Comparison of ENCODE assay signal across 12 cellular contexts in the genomic region with DNA sequence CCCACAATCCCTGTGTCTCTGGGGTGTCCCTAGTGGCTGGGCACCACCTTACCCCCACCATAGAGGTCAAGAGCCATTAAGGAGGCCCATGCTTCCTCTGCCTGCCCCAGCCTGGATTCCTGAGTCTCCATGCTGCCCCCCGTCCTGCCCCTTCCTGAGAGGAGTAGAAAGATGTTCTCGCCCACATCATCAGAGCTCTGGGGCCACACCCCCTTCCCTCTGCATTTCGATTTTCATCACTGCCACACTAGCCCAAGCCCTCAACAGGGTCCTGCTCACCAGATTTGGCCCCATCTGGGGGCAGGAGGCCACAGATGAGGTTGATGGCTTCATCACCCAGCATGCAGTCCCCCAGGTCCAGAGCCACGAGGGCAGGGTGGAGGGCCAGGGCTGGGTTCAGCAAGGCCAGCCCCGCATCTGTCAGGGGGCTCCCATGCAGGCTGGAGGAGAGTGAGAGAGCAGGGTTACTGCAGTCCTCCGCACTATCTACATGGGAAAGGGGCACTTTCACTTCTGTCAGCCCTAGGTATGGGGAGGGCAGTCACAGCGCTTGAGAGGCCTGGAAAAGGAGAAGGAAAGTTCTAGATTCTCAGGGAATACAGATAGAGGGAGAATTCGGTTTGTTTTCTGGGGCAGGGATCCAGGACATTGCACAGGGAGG. TPM values are rescaled to one million over a fixed set of nuclear protein-coding genes. Genes with fewer than 3 reads are reported as not detected.
DNase-seq lines count a peak whose midpoint lies in the region; ATAC-seq and TF ChIP-seq lines count a peak whose summit lies in the region.
"Had no signal": no experiment of that assay in that cellular context is flagged by ENCODE, and none has a peak within 500 bp of the region (broad histone marks: within the 10 kb centered on the region; RNA-seq: fewer than 3 reads in every experiment).

No MANE protein-coding gene starts in this region.

- no peaks in the 10 kb centered on the region for H3K9me3 ChIP-seq in mesenchymal stem cell (ENCODE audit: control insufficient read depth, low read length)
- H3K9me3 ChIP-seq in sigmoid colon, result no peaks in the 10 kb centered on the region
- no peaks in the 10 kb centered on the region for H3K9me3 ChIP-seq in right atrium auricular region
- H3K9me3 ChIP-seq: MG63, neutrophil had no signal

- H4K8ac ChIP-seq in mesenchymal stem cell (ENCODE audit: low read length), result peak overlapping the region; percentile 20

- DNase-seq in stimulated activated naive CD8-positive, alpha-beta T cell treated with anti-CD3 and anti-CD28 coated beads, Interleukin-15, Interleukin-2, amounts not matched to agents 100 U/mL and 50 U/mL, for 24 hours, result no peak
- DNase-seq in activated T-helper 2 cell treated with anti-CD3 and anti-CD28 coated beads, Interferon-gamma antibody, Interleukin-2, Interleukin-4, amounts not matched to agents 10 μg/mL and 5 μg/mL and 100 μg/mL, durations not matched to agents 14 hours and 24 hours and 36 hours (ENCODE audit: low spot score), result no peak
- DNase-seq in mesenchymal stem cell, result no peak
- no peak for DNase-seq in sigmoid colon
- DNase-seq in stimulated activated naive CD4-positive, alpha-beta T cell treated with Interleukin-2 at 50 U/mL for 16 hours (lab: John Stamatoyannopoulos, UW), result no peak
- DNase-seq in right atrium auricular region (ENCODE audit: low spot score), result no peak
- DNase-seq: MG63 had no signal

- H2BK5ac ChIP-seq in mesenchymal stem cell (ENCODE audit: low read depth, low read length, poor library complexity, severe bottlenecking), result no peak overlapping the region

- H3K36me3 ChIP-seq in mesenchymal stem cell (ENCODE audit: control insufficient read depth in 1 of 2, insufficient read depth in 2 of 2, low read depth in 1 of 2, low read length in 2 of 2), result peaks cover 52 to 53% of the 10 kb centered on the region in 2 experiments
- peaks cover 20 to 52% (median 38%) of the 10 kb centered on the region in 4 donors for H3K36me3 ChIP-seq in sigmoid colon
- peaks cover 44% of the 10 kb centered on the region for H3K36me3 ChIP-seq in right atrium auricular region
- H3K36me3 ChIP-seq: MG63 had no signal

- no peak overlapping the region for H3K18ac ChIP-seq in mesenchymal stem cell (ENCODE audit: low read depth in 1 of 2, low read length in 2 of 2)

- H3K36me3 Mint-ChIP-seq in stimulated activated naive CD8-positive, alpha-beta T cell treated with anti-CD3 and anti-CD28 coated beads, Interleukin-15, Interleukin-2, amounts not matched to agents 100 ng/mL and 50 ng/mL, for 24 hours (ENCODE audit: low read depth), result peaks cover 25% of the 10 kb centered on the region
- peaks cover 35% of the 10 kb centered on the region for H3K36me3 Mint-ChIP-seq in activated T-helper 2 cell treated with anti-CD3 and anti-CD28 coated beads, Interferon-gamma antibody, Interleukin-2, Interleukin-4, amounts not matched to agents 10 μg/mL and 5 μg/mL and 100 μg/mL, durations not matched to agents 14 hours and 24 hours and 36 hours (ENCODE audit: low read depth)

- ATAC-seq in stimulated activated naive CD8-positive, alpha-beta T cell treated with anti-CD3 and anti-CD28 coated beads, Interleukin-15, Interleukin-2, amounts not matched to agents 100 U/mL and 50 U/mL, for 24 hours, result no peak
- ATAC-seq in GM19035 (IDR thresholded peaks at IDR 0.05; ENCODE audit: unreplicated experiment), result no peak
- ATAC-seq: activated CD4-positive, CD25-positive, alpha-beta regulatory T cell treated with anti-CD3 and anti-CD28 coated beads, Interleukin-2, amount 50 U/mL, for 24 hours had no signal

- no peak overlapping the region for H2AFZ ChIP-seq in mesenchymal stem cell (ENCODE audit: low read depth, low read length)

- TF ChIP-seq EP300 in sigmoid colon (IDR thresholded peaks at IDR 0.05), result no peak

- H3K14ac ChIP-seq in mesenchymal stem cell (ENCODE audit: low read length in 2 of 2), result no peak overlapping the region

- peaks cover 16% of the 10 kb centered on the region for H3K4me1 ChIP-seq in mesenchymal stem cell (ENCODE audit: control insufficient read depth, insufficient read depth, low read depth, low read length)
- peaks cover 0 to 25% (median 22%) of the 10 kb centered on the region in 4 donors for H3K4me1 ChIP-seq in sigmoid colon
- peaks cover 0 to 45% of the 10 kb centered on the region in 2 donors for H3K4me1 ChIP-seq in right atrium auricular region

- peaks cover 13% of the 10 kb centered on the region for H3K27me3 Mint-ChIP-seq in stimulated activated naive CD8-positive, alpha-beta T cell treated with anti-CD3 and anti-CD28 coated beads, Interleukin-15, Interleukin-2, amounts not matched to agents 100 ng/mL and 50 ng/mL, for 24 hours
- H3K27me3 Mint-ChIP-seq in activated T-helper 2 cell treated with anti-CD3 and anti-CD28 coated beads, Interferon-gamma antibody, Interleukin-2, Interleukin-4, amounts not matched to agents 10 μg/mL and 5 μg/mL and 100 μg/mL, durations not matched to agents 14 hours and 24 hours and 36 hours (ENCODE audit: low read depth), result peaks cover 17% of the 10 kb centered on the region

- H3K4me3 Mint-ChIP-seq in stimulated activated naive CD8-positive, alpha-beta T cell treated with anti-CD3 and anti-CD28 coated beads, Interleukin-15, Interleukin-2, amounts not matched to agents 100 ng/mL and 50 ng/mL, for 24 hours, result peak overlapping the region; percentile 74
- peak overlapping the region; percentile 67 for H3K4me3 Mint-ChIP-seq in activated T-helper 2 cell treated with anti-CD3 and anti-CD28 coated beads, Interferon-gamma antibody, Interleukin-2, Interleukin-4, amounts not matched to agents 10 μg/mL and 5 μg/mL and 100 μg/mL, durations not matched to agents 14 hours and 24 hours and 36 hours (ENCODE audit: low read depth)

- H2BK12ac ChIP-seq in mesenchymal stem cell (ENCODE audit: low read length in 2 of 2), result no peak overlapping the region

- H3K27ac ChIP-seq in mesenchymal stem cell (ENCODE audit: low read length, poor library complexity, severe bottlenecking) (no peak overlapping the region), sigmoid colon (no peak overlapping the region), right atrium auricular region (no peak overlapping the region)
- H3K27ac ChIP-seq: epithelial cell of prostate, neutrophil had no signal

- H3K23ac ChIP-seq in mesenchymal stem cell (ENCODE audit: low read length in 2 of 2), result no peak overlapping the region

- H3K79me1 ChIP-seq in mesenchymal stem cell (replicated peaks; ENCODE audit: low read length, poor library complexity, severe bottlenecking), result peaks cover 9% of the 10 kb centered on the region

- H3K4me1 Mint-ChIP-seq in stimulated activated naive CD8-positive, alpha-beta T cell treated with anti-CD3 and anti-CD28 coated beads, Interleukin-15, Interleukin-2, amounts not matched to agents 100 ng/mL and 50 ng/mL, for 24 hours (ENCODE audit: low read depth), result peaks cover 8% of the 10 kb centered on the region
- H3K4me1 Mint-ChIP-seq in activated T-helper 2 cell treated with anti-CD3 and anti-CD28 coated beads, Interferon-gamma antibody, Interleukin-2, Interleukin-4, amounts not matched to agents 10 μg/mL and 5 μg/mL and 100 μg/mL, durations not matched to agents 14 hours and 24 hours and 36 hours (ENCODE audit: low read depth), result peaks cover 10% of the 10 kb centered on the region

- no peak overlapping the region for H3K4ac ChIP-seq in mesenchymal stem cell (ENCODE audit: low read depth in 1 of 2, low read length in 2 of 2)

- no peak overlapping the region for H3K4me2 ChIP-seq in mesenchymal stem cell (ENCODE audit: low read length, poor library complexity, severe bottlenecking)

- intact Hi-C loops in activated T-helper 2 cell treated with anti-CD3 and anti-CD28 coated beads, Interferon-gamma antibody, Interleukin-2, Interleukin-4, amounts not matched to agents 10 μg/mL and 5 μg/mL and 100 μg/mL, durations not matched to agents 14 hours and 24 hours and 36 hours (cut with micrococcal nuclease), result no loop called here
- intact Hi-C loops in sigmoid colon (cut with DNase I), result loop anchor here (5.0 kb wide), 3 partner anchors 141 to 281 kb away; a partner anchor contains a TSS

- H3K4me3 ChIP-seq in mesenchymal stem cell (ENCODE audit: insufficient read depth in 1 of 2, low read depth in 1 of 2, low read length in 2 of 2) (peak overlapping the region in 1 of 2 experiments; percentile 76), sigmoid colon (no peak overlapping the region), right atrium auricular region (no peak overlapping the region)
- H3K4me3 ChIP-seq: MG63 had no signal

- H4K91ac ChIP-seq in mesenchymal stem cell (ENCODE audit: low read length), result no peak overlapping the region

- no peak overlapping the region for H3K27ac Mint-ChIP-seq in stimulated activated naive CD8-positive, alpha-beta T cell treated with anti-CD3 and anti-CD28 coated beads, Interleukin-15, Interleukin-2, amounts not matched to agents 100 ng/mL and 50 ng/mL, for 24 hours
- H3K27ac Mint-ChIP-seq in activated T-helper 2 cell treated with anti-CD3 and anti-CD28 coated beads, Interferon-gamma antibody, Interleukin-2, Interleukin-4, amounts not matched to agents 10 μg/mL and 5 μg/mL and 100 μg/mL, durations not matched to agents 14 hours and 24 hours and 36 hours, result no peak overlapping the region

- TF ChIP-seq POLR2A in sigmoid colon (IDR thresholded peaks at IDR 0.05), result no peak

- WGBS in mesenchymal stem cell, result 82% methylated on average over 8 of the region's 8 CpGs
- WGBS in sigmoid colon, 2 donors, result 55 to 75% methylated on average over 8 of the region's 8 CpGs

- H3K27me3 ChIP-seq in mesenchymal stem cell (ENCODE audit: control insufficient read depth in 1 of 2, insufficient read depth in 1 of 2, low read length in 2 of 2) (peaks cover 0 to 19% of the 10 kb centered on the region in 2 experiments), sigmoid colon (peaks cover 0 to 14% (median 0%) of the 10 kb centered on the region in 3 donors), right atrium auricular region (no peaks in the 10 kb centered on the region)
- H3K27me3 ChIP-seq: MG63 had no signal

- peak overlapping the region; percentile 67 for H3K9ac ChIP-seq in mesenchymal stem cell (ENCODE audit: low read length)

- TF ChIP-seq CTCF in sigmoid colon (IDR thresholded peaks at IDR 0.05) (no peak), right atrium auricular region (IDR thresholded peaks at IDR 0.05) (no peak)

- H2BK15ac ChIP-seq in mesenchymal stem cell (ENCODE audit: low read depth, poor library complexity, severe bottlenecking), result no peak overlapping the region

- H3K9me3 Mint-ChIP-seq in stimulated activated naive CD8-positive, alpha-beta T cell treated with anti-CD3 and anti-CD28 coated beads, Interleukin-15, Interleukin-2, amounts not matched to agents 100 ng/mL and 50 ng/mL, for 24 hours, result no peaks in the 10 kb centered on the region
- H3K9me3 Mint-ChIP-seq in activated T-helper 2 cell treated with anti-CD3 and anti-CD28 coated beads, Interferon-gamma antibody, Interleukin-2, Interleukin-4, amounts not matched to agents 10 μg/mL and 5 μg/mL and 100 μg/mL, durations not matched to agents 14 hours and 24 hours and 36 hours, result no peaks in the 10 kb centered on the region

- no peak overlapping the region for H2BK120ac ChIP-seq in mesenchymal stem cell (ENCODE audit: low read depth, low read length)

- no peak overlapping the region for H2AK5ac ChIP-seq in mesenchymal stem cell (ENCODE audit: low read length, severe bottlenecking)

RNA-seq across cellular contexts. Expression of a gene that starts 1.5 kb away (rescaled TPM):
- 0.11 and 0.21 TPM in 2 replicates for total RNA-seq in activated T-helper 2 cell treated with anti-CD3 and anti-CD28 coated beads, Interferon-gamma antibody, Interleukin-2, Interleukin-4, amounts not matched to agents 10 μg/mL and 5 μg/mL and 100 μg/mL, durations not matched to agents 14 hours and 24 hours and 36 hours
- polyA plus RNA-seq in mesenchymal stem cell (2013, experiment 1 of 2), result 0.44 TPM
- 0.52 TPM for polyA plus RNA-seq in mesenchymal stem cell (2013, experiment 2 of 2)
- total RNA-seq in sigmoid colon (1 to 10 TPM in 2 of 4 donors, under 1 TPM in 2; 0.33 to 1.1 (median 0.72) TPM), right atrium auricular region (under 1 TPM; 0.41 to 0.90 TPM)
- polyA plus RNA-seq in sigmoid colon, result under 1 TPM in 1 of 3 donors, not detected in 2; 0.47 TPM

RNA-seq across cellular contexts. Expression of a gene that starts 8.1 kb away (rescaled TPM):
- total RNA-seq in activated T-helper 2 cell treated with anti-CD3 and anti-CD28 coated beads, Interferon-gamma antibody, Interleukin-2, Interleukin-4, amounts not matched to agents 10 μg/mL and 5 μg/mL and 100 μg/mL, durations not matched to agents 14 hours and 24 hours and 36 hours, result 51.7 and 59.0 TPM in 2 replicates
- polyA plus RNA-seq in mesenchymal stem cell (2013, experiment 1 of 2), result 171 TPM
- polyA plus RNA-seq in mesenchymal stem cell (2013, experiment 2 of 2), result 170 TPM
- total RNA-seq in sigmoid colon (10 to 100 TPM; 58.4 to 74.2 (median 66.0) TPM), right atrium auricular region (100 to 1,000 TPM in 1 of 2 donors, 10 to 100 TPM in 1; 84.0 to 103 TPM)
- 10 to 100 TPM; 35.4 to 93.6 (median 42.6) TPM for polyA plus RNA-seq in sigmoid colon

RNA-seq across cellular contexts. Expression of a gene that starts 8.3 kb away (rescaled TPM):
- 60.8 and 63.8 TPM in 2 replicates for total RNA-seq in activated T-helper 2 cell treated with anti-CD3 and anti-CD28 coated beads, Interferon-gamma antibody, Interleukin-2, Interleukin-4, amounts not matched to agents 10 μg/mL and 5 μg/mL and 100 μg/mL, durations not matched to agents 14 hours and 24 hours and 36 hours
- 17.0 TPM for polyA plus RNA-seq in mesenchymal stem cell (2013, experiment 1 of 2)
- 17.3 TPM for polyA plus RNA-seq in mesenchymal stem cell (2013, experiment 2 of 2)
- 10 to 100 TPM; 11.9 to 25.5 (median 19.1) TPM for total RNA-seq in sigmoid colon
- 10 to 100 TPM; 12.6 to 39.5 (median 14.3) TPM for polyA plus RNA-seq in sigmoid colon
- 10 to 100 TPM; 13.5 to 13.9 TPM for total RNA-seq in right atrium auricular region

RNA-seq across cellular contexts. Expression of a gene that starts 31.2 kb away (rescaled TPM):
- total RNA-seq in activated T-helper 2 cell treated with anti-CD3 and anti-CD28 coated beads, Interferon-gamma antibody, Interleukin-2, Interleukin-4, amounts not matched to agents 10 μg/mL and 5 μg/mL and 100 μg/mL, durations not matched to agents 14 hours and 24 hours and 36 hours, result 36.0 and 42.7 TPM in 2 replicates
- 18.3 TPM for polyA plus RNA-seq in mesenchymal stem cell (2013, experiment 1 of 2)
- 18.3 TPM for polyA plus RNA-seq in mesenchymal stem cell (2013, experiment 2 of 2)
- total RNA-seq in sigmoid colon (10 to 100 TPM; 14.8 to 27.1 (median 23.6) TPM), right atrium auricular region (10 to 100 TPM; 15.8 to 22.0 TPM)
- polyA plus RNA-seq in sigmoid colon, result 10 to 100 TPM in 1 of 3 donors, 1 to 10 TPM in 2; 3.0 to 20.0 (median 9.0) TPM

RNA-seq across cellular contexts. Expression of a gene that starts 53.3 kb away (rescaled TPM):
- total RNA-seq in activated T-helper 2 cell treated with anti-CD3 and anti-CD28 coated beads, Interferon-gamma antibody, Interleukin-2, Interleukin-4, amounts not matched to agents 10 μg/mL and 5 μg/mL and 100 μg/mL, durations not matched to agents 14 hours and 24 hours and 36 hours, result 2.1 and 2.5 TPM in 2 replicates
- polyA plus RNA-seq in mesenchymal stem cell (2013, experiment 1 of 2), result 0.52 TPM
- polyA plus RNA-seq in mesenchymal stem cell (2013, experiment 2 of 2), result 0.62 TPM
- not detected for total RNA-seq in sigmoid colon
- polyA plus RNA-seq in sigmoid colon, result under 1 TPM in 1 of 3 donors, not detected in 2; 0.64 TPM
- 1 to 10 TPM in 1 of 2 donors, not detected in 1; 1.3 TPM for total RNA-seq in right atrium auricular region
